Comparison of ENCODE assay signal across 1 cellular context in the genomic region with DNA sequence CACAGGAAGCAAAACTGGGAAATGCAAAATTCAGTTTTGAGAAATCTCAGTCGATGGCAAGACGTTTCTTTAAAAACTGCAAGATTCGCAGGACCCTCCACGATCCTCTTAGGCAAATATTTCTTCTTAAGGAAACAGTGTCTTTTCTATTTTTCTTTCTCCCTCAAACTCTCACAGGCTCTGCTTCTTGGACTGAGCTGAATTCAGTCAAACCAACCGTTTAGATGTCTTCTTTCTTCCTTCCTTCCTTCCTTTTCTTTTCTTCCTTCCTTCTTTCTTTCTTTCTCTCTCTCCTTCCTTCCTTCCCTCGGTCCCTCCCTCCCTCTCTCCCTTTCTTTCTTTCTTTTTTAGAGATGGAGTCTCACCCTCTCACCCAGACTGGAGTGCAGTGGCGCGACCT.
TF ChIP-seq lines count a peak whose summit lies in the region.

No MANE protein-coding gene starts in this region.

TF ChIP-seq in IMR-90, 13 proteins besides CTCF, POLR2A, EP300 and RAD21 (continued from another document):
- TF ChIP-seq MXI1 (IDR thresholded peaks at IDR 0.05; ENCODE audit: borderline replicate concordance, low read depth, low read length) = no peak
- TF ChIP-seq NFE2L2 (IDR thresholded peaks at IDR 0.05; ENCODE audit: low read depth, low read length) = no peak
- TF ChIP-seq CEBPB (IDR thresholded peaks at IDR 0.05; ENCODE audit: low read depth, low read length) = no peak
- TF ChIP-seq MAFK (IDR thresholded peaks at IDR 0.05; ENCODE audit: low read depth, low read length) = no peak
- TF ChIP-seq BHLHE40 (IDR thresholded peaks at IDR 0.05; ENCODE audit: low read depth, low read length) = no peak
- TF ChIP-seq CHD1 (IDR thresholded peaks at IDR 0.05; ENCODE audit: low read depth, low read length) = no peak
- no peak for TF ChIP-seq RFX5 (IDR thresholded peaks at IDR 0.05; ENCODE audit: low read depth, low read length)
